23 cellular contexts compared by ENCODE assay signal in genomic region chr4:15786743-15787142, GRCh38. TPM values are rescaled to one million over a fixed set of nuclear protein-coding genes. Genes with fewer than 3 reads are reported as not detected.
DNase-seq lines count a peak whose midpoint lies in the region; ATAC-seq and TF ChIP-seq lines count a peak whose summit lies in the region.
"Had no signal": no experiment of that assay in that cellular context is flagged by ENCODE, and none has a peak within 500 bp of the region (broad histone marks: within the 10 kb centered on the region; RNA-seq: fewer than 3 reads in every experiment).

No MANE protein-coding gene starts in this region.

- intact Hi-C loops in esophagus muscularis mucosa (cut with DNase I): no loop called here
- intact Hi-C loops in sciatic nerve (cut with DNase I): no loop called here
- intact Hi-C loops in naive thymus-derived CD4-positive, alpha-beta T cell (cut with micrococcal nuclease): no loop called here

- CTCF ChIA-PET in naive thymus-derived CD4-positive, alpha-beta T cell (lab: Charles Lee): interaction anchor here (0.9 kb wide), 1 partner anchor 19 kb away, joined by 4 read pairs; no protein-coding TSS in a partner anchor

- no peak for TF ChIP-seq EP300 in esophagus muscularis mucosa (IDR thresholded peaks at IDR 0.05)

- H3K4me3 ChIP-seq in BLaER1 (0 out of 2 replicates have a peak overlapping the region, but pooled peaks have one; percentile 14), DOHH2 (ENCODE audit: low read length) (no peak overlapping the region), esophagus muscularis mucosa (no peak overlapping the region)
- H3K4me3 ChIP-seq in naive thymus-derived CD4-positive, alpha-beta T cell (ENCODE audit: low read length): no peak overlapping the region
- H3K4me3 ChIP-seq: A549, GM23338 had no signal

- peaks cover 0 to 2% (median 0%) of the 10 kb centered on the region in 11 donors for H3K9me3 Mint-ChIP-seq in naive thymus-derived CD4-positive, alpha-beta T cell
- H3K9me3 Mint-ChIP-seq: CD4-positive, alpha-beta memory T cell had no signal

- H3K27ac ChIP-seq in BLaER1 (no peak overlapping the region), DOHH2 (ENCODE audit: low read depth, low read length) (peak overlapping the region; percentile 95), esophagus muscularis mucosa (replicated peaks in 1 of 4) (no peak overlapping the region)
- no peak overlapping the region for H3K27ac ChIP-seq in naive thymus-derived CD4-positive, alpha-beta T cell (ENCODE audit: low read depth, low read length)
- H3K27ac ChIP-seq: A549 had no signal

- TF ChIP-seq CTCF in DOHH2 (IDR thresholded peaks at IDR 0.05; ENCODE audit: low read depth, low read length, poor library complexity, severe bottlenecking) (no peak), esophagus muscularis mucosa (IDR thresholded peaks at IDR 0.05) (no peak)

- 95% methylated on average over 16 of the region's 26 CpGs for WGBS in esophagus muscularis mucosa

- no peak overlapping the region for H3K27ac Mint-ChIP-seq in naive thymus-derived CD4-positive, alpha-beta T cell
- H3K27ac Mint-ChIP-seq: GM23338, H9 had no signal

- no peaks in the 10 kb centered on the region for H3K27me3 Mint-ChIP-seq in naive thymus-derived CD4-positive, alpha-beta T cell

- peaks cover 88% of the 10 kb centered on the region for H3K36me3 ChIP-seq in BLaER1
- H3K36me3 ChIP-seq in DOHH2 (ENCODE audit: control insufficient read depth, low read length): peaks cover 79% of the 10 kb centered on the region
- H3K36me3 ChIP-seq in esophagus muscularis mucosa: no peaks in the 10 kb centered on the region
- peaks cover 0 to 4% (median 0%) of the 10 kb centered on the region in 3 experiments for H3K36me3 ChIP-seq in naive thymus-derived CD4-positive, alpha-beta T cell (ENCODE audit: control insufficient read depth in 2 of 3, insufficient read depth in 3 of 3, low read length in 3 of 3)
- H3K36me3 ChIP-seq: BE2C had no signal

- TF ChIP-seq POLR2A in esophagus muscularis mucosa (IDR thresholded peaks at IDR 0.05; ENCODE audit: low read depth): no peak

- DNase-seq in esophagus muscularis mucosa (ENCODE audit: extremely low spot score): peak; percentile 37
- no peak for DNase-seq in sciatic nerve (ENCODE audit: low spot score)
- no peak for DNase-seq in NCI-H187 treated with DMSO at 0.1 percent for 48 hours (lab: John Stamatoyannopoulos, UW)
- DNase-seq in naive thymus-derived CD4-positive, alpha-beta T cell: no peak
- DNase-seq: 8988T; ACHN; AML-193; BE2C; C1 segment of cervical spinal cord; Calu3; CD4-positive, alpha-beta memory T cell; COR-L47; DMS53; DMS79 treated with DMSO at 0.1 percent for 48 hours; EL; GDM1; H9 had no signal

- ATAC-seq in sciatic nerve: peak; percentile 24
- no peak for ATAC-seq in HG03139 (IDR thresholded peaks at IDR 0.05; ENCODE audit: unreplicated experiment)
- no peak for ATAC-seq in naive thymus-derived CD4-positive, alpha-beta T cell
- ATAC-seq: A549, GM23338, HCT116 had no signal

- peaks cover 45% of the 10 kb centered on the region for H3F3A ChIP-seq in DOHH2 (ENCODE audit: control insufficient read depth, insufficient read depth)

- peaks cover 31 to 70% (median 59%) of the 10 kb centered on the region in 7 donors for H3K4me1 Mint-ChIP-seq in naive thymus-derived CD4-positive, alpha-beta T cell

- peaks cover 29% of the 10 kb centered on the region for H3K4me1 ChIP-seq in BLaER1
- peaks cover 81% of the 10 kb centered on the region for H3K4me1 ChIP-seq in DOHH2 (ENCODE audit: control insufficient read depth, low read length)
- no peaks in the 10 kb centered on the region for H3K4me1 ChIP-seq in esophagus muscularis mucosa
- peaks cover 0 to 6% of the 10 kb centered on the region in 2 donors for H3K4me1 ChIP-seq in naive thymus-derived CD4-positive, alpha-beta T cell (ENCODE audit: control insufficient read depth in 2 of 2, insufficient read depth in 2 of 2, low read length in 2 of 2)
- H3K4me1 ChIP-seq: A549, BE2C had no signal

- peaks cover 9 to 64% (median 56%) of the 10 kb centered on the region in 5 donors for H3K36me3 Mint-ChIP-seq in naive thymus-derived CD4-positive, alpha-beta T cell

- H3K79me2 ChIP-seq in DOHH2 (ENCODE audit: control insufficient read depth, low read length): peaks cover 80% of the 10 kb centered on the region

- H3K9ac ChIP-seq in BLaER1: no peak overlapping the region

- H3K9me3 ChIP-seq in BLaER1: peaks cover 88% of the 10 kb centered on the region
- peaks cover 9% of the 10 kb centered on the region; the same call in 1 of the 2 replicates for H3K9me3 ChIP-seq in DOHH2 (ENCODE audit: control insufficient read depth, insufficient read depth, low read length)
- no peaks in the 10 kb centered on the region for H3K9me3 ChIP-seq in esophagus muscularis mucosa
- no peaks in the 10 kb centered on the region for H3K9me3 ChIP-seq in naive thymus-derived CD4-positive, alpha-beta T cell (ENCODE audit: control insufficient read depth in 2 of 3, low read length in 3 of 3)
- H3K9me3 ChIP-seq: A549, BE2C had no signal

- no peaks in the 10 kb centered on the region for H3K27me3 ChIP-seq in BLaER1
- H3K27me3 ChIP-seq in DOHH2 (ENCODE audit: control insufficient read depth, low read length): no peaks in the 10 kb centered on the region
- H3K27me3 ChIP-seq in esophagus muscularis mucosa: peaks cover 0 to 4% (median 0%) of the 10 kb centered on the region in 4 donors
- H3K27me3 ChIP-seq in naive thymus-derived CD4-positive, alpha-beta T cell (ENCODE audit: control insufficient read depth in 2 of 2, insufficient read depth in 2 of 2, low read length in 2 of 2): no peaks in the 10 kb centered on the region
- H3K27me3 ChIP-seq: BE2C had no signal

- H3K9me2 ChIP-seq in DOHH2 (replicated peaks; ENCODE audit: control insufficient read depth, low read length): no peaks in the 10 kb centered on the region

- no peak overlapping the region for H3K4me2 ChIP-seq in BLaER1
- peak overlapping the region; percentile 53 for H3K4me2 ChIP-seq in DOHH2 (ENCODE audit: low read length)
- H3K4me2 ChIP-seq: A549, GM23338 had no signal

- POLR2A ChIA-PET in naive thymus-derived CD4-positive, alpha-beta T cell (lab: Charles Lee): no interaction called here

- no peak overlapping the region for H3K4me3 Mint-ChIP-seq in naive thymus-derived CD4-positive, alpha-beta T cell
- H3K4me3 Mint-ChIP-seq: CD4-positive, alpha-beta memory T cell; GM23338; H9 had no signal

- peaks cover 23% of the 10 kb centered on the region; the same call in 1 of the 2 replicates for H4K20me1 ChIP-seq in BLaER1
- H4K20me1 ChIP-seq in DOHH2 (ENCODE audit: control insufficient read depth, insufficient read depth, low read depth, low read length): no peaks in the 10 kb centered on the region

RNA-seq across cellular contexts. Expression of gene CD38, which starts 8.6 kb away (rescaled TPM):
- total RNA-seq in esophagus muscularis mucosa (1 to 10 TPM; 1.4 to 5.8 (median 2.6) TPM), sciatic nerve (3.4 TPM)
- 100 to 1,000 TPM in 1 of 5 experiments, 10 to 100 TPM in 2, 1 to 10 TPM in 2; 5.6 to 189 (median 14.3) TPM for total RNA-seq in naive thymus-derived CD4-positive, alpha-beta T cell
- 10 to 100 TPM; 13.9 to 14.0 TPM for polyA plus RNA-seq in naive thymus-derived CD4-positive, alpha-beta T cell
